8 cellular contexts compared by ENCODE assay signal in genomic region chr9:137240321-137240840, GRCh38. TPM values are rescaled to one million over a fixed set of nuclear protein-coding genes. Genes with fewer than 3 reads are reported as not detected.
A peak's percentile ranks its signal among the peaks of the same experiment; 100 is the strongest.
DNase-seq lines count a peak whose midpoint lies in the region; ATAC-seq and TF ChIP-seq lines count a peak whose summit lies in the region.

No MANE protein-coding gene starts in this region.

- ATAC-seq in SK-N-SH treated with all-trans-retinoic acid at 6 μM for 48 hours (peak; percentile 45), sciatic nerve (peak; percentile 40)

- no peaks in the 10 kb centered on the region for H3K36me3 ChIP-seq in hepatocyte (replicated peaks; ENCODE audit: insufficient read depth, low read depth)

- peaks cover 61% of the 10 kb centered on the region for H3K79me2 ChIP-seq in hepatocyte

- H3K9me3 ChIP-seq in hepatocyte (ENCODE audit: low read depth) = no peaks in the 10 kb centered on the region

- peak; percentile 21 for TF ChIP-seq CTCF in GM20000 (IDR thresholded peaks at IDR 0.05; ENCODE audit: extremely low read depth, missing control alignments)
- TF ChIP-seq CTCF in hepatocyte (IDR thresholded peaks at IDR 0.05; ENCODE audit: poor library complexity) = peak; percentile 21

- DNase-seq in DMS79 treated with DMSO at 0.1 percent for 48 hours (lab: John Stamatoyannopoulos, UW) (peak; percentile 69), GM20000 (ENCODE audit: low spot score) (peak; percentile 83), HS-27A (ENCODE audit: low read depth) (peak; percentile 40), hepatocyte (ENCODE audit: low spot score) (peak; percentile 91), sciatic nerve (ENCODE audit: low spot score) (no peak), NK-92 (lab: John Stamatoyannopoulos, UW; ENCODE audit: unreplicated experiment) (no peak)

- peak overlapping the region; percentile 33 for H2AFZ ChIP-seq in hepatocyte

- WGBS in hepatocyte (ENCODE audit: low lambda C conversion rate, missing lambda C conversion rate) = 1% methylated on average over 40 of the region's 58 CpGs

- peak overlapping the region; percentile 98 for H3K27ac ChIP-seq in angular gyrus (ENCODE audit: low read depth, low read length)
- peak overlapping the region; percentile 94 for H3K27ac ChIP-seq in hepatocyte

- H3K9me2 ChIP-seq in hepatocyte (replicated peaks; ENCODE audit: insufficient read depth) = no peaks in the 10 kb centered on the region

- H3K4me3 ChIP-seq in hepatocyte = peak overlapping the region; percentile 82

- peaks cover 24% of the 10 kb centered on the region for H4K20me1 ChIP-seq in hepatocyte (ENCODE audit: insufficient read depth, poor library complexity, severe bottlenecking)

- peaks cover 34% of the 10 kb centered on the region for H3K4me1 ChIP-seq in hepatocyte (ENCODE audit: insufficient read depth)

- no peaks in the 10 kb centered on the region for H3K27me3 ChIP-seq in hepatocyte

- peak overlapping the region; percentile 82 for H3K4me2 ChIP-seq in hepatocyte

- intact Hi-C loops in sciatic nerve (cut with DNase I) = no loop called here

TF ChIP-seq in SK-N-SH treated with all-trans-retinoic acid at 6 μM for 48 hours, 23 proteins besides CTCF, POLR2A, EP300 and RAD21:
- TF ChIP-seq ZC3H10 (CRISPR knock-in tag; IDR thresholded peaks at IDR 0.05) = no peak
- TF ChIP-seq GLIS3 (CRISPR knock-in tag; IDR thresholded peaks at IDR 0.05) = no peak
- 0 out of 2 replicates have a peak, but pooled peaks have one; percentile 12 for TF ChIP-seq ZNF8 (CRISPR knock-in tag; IDR thresholded peaks at IDR 0.05)
- TF ChIP-seq ARNTL (CRISPR knock-in tag; IDR thresholded peaks at IDR 0.05; ENCODE audit: borderline replicate concordance, low read depth) = no peak

RNA-seq across cellular contexts. Expression of gene TUBB4B, which starts 0.7 kb away (rescaled TPM):
- total RNA-seq in hepatocyte (309 and 313 TPM in 2 replicates), sciatic nerve (108 TPM)
- 388 and 446 TPM in 2 replicates for polyA plus RNA-seq in hepatocyte

RNA-seq across cellular contexts. Expression of gene SLC34A3, which starts 9.7 kb away (rescaled TPM):
- 1.8 and 2.7 TPM in 2 replicates for total RNA-seq in hepatocyte
- polyA plus RNA-seq in hepatocyte = 2.1 and 4.7 TPM in 2 replicates
- not detected for total RNA-seq in sciatic nerve

RNA-seq across cellular contexts. Expression of gene STPG3, which starts 10.7 kb away (rescaled TPM):
- not detected in 2 replicates for total RNA-seq in hepatocyte
- polyA plus RNA-seq in hepatocyte = 1.5 and 2.5 TPM in 2 replicates
- not detected for total RNA-seq in sciatic nerve

RNA-seq across cellular contexts. Expression of gene RNF224, which starts 13.1 kb away (rescaled TPM):
- total RNA-seq in hepatocyte = 0.68 and 1.4 TPM in 2 replicates
- 0.88 and 1.1 TPM in 2 replicates for polyA plus RNA-seq in hepatocyte
- total RNA-seq in sciatic nerve = not detected

RNA-seq across cellular contexts. Expression of gene NELFB, which starts 14.7 kb away (rescaled TPM):
- total RNA-seq in hepatocyte (36.4 and 41.4 TPM in 2 replicates), sciatic nerve (38.9 TPM)
- polyA plus RNA-seq in hepatocyte = 61.1 and 63.5 TPM in 2 replicates

Comparison
In these comparisons a context has a peak if more than half of its experiments do, and no peak if none do; other contexts are left out.
1. DNase-seq: peak in DMS79 treated with DMSO at 0.1 percent for 48 hours (single experiment), GM20000 (single experiment), HS-27A (single experiment) and hepatocyte (single experiment); none in sciatic nerve (single experiment) and NK-92 (single experiment).